ENCODE assay signal across 8 cellular contexts in the genomic region with DNA sequence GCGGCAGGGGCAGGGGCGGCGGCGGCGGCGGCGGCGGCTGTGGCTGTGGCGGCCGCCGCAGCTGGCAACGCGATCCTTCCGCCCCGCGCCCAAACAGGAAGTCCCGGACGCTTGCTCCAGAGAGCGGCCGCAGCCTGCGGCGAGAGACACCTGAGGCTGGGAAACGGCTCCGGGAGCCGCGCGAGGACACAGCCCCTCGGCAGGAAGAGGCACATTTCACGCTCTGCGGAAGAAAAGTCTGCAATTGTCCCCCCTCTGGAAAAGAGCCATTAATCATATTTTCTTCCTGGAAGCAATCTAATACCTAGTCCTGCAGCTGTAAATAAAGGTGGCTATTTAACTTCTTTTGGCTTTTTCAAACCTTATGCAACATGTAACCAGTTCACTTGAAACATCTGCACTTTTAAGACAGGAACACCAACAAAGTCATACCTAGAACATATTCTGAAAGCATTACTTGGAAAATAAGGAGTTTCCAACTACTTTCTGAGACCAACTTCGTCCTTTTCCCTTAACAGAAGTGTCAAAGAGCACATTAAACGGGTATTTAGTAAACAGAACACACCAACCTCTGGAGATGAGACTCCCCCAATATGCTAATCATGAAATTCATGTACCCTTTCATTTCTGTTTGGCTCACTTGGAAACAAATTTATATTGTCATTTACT.
DNase-seq lines count a peak whose midpoint lies in the region; ATAC-seq, FAIRE-seq and TF ChIP-seq lines count a peak whose summit lies in the region.

No MANE protein-coding gene starts in this region.

- 0 out of 2 replicates have a peak, but pooled peaks cover 7% of the 10 kb centered on the region for H4K20me1 ChIP-seq in Karpas-422 (ENCODE audit: insufficient read depth, low read depth, low read length)

- DNase-seq in Karpas-422 = peak; percentile 51
- DNase-seq in brain microvascular endothelial cell = no peak
- DNase-seq in medulla oblongata (ENCODE audit: extremely low spot score) = peak; percentile 40
- peak; percentile 64 for DNase-seq in urothelium cell line (ENCODE audit: low spot score)
- DNase-seq in HTR-8/SVneo (ENCODE audit: insufficient read length, low spot score) = no peak
- DNase-seq in NCI-H128 (lab: John Stamatoyannopoulos, UW; ENCODE audit: unreplicated experiment) = no peak

- H2AFZ ChIP-seq in Karpas-422 (ENCODE audit: low read length) = peak overlapping the region; percentile 82

- ATAC-seq in GM18511 (IDR thresholded peaks at IDR 0.05; ENCODE audit: unreplicated experiment) = no peak

- H3K9me3 ChIP-seq in Karpas-422 (ENCODE audit: low read length) = no peaks in the 10 kb centered on the region

- FAIRE-seq in urothelium cell line (lab: Jason Lieb, UNC) (no peak), HTR-8/SVneo (lab: Jason Lieb, UNC) (no peak)

- H3K4me1 ChIP-seq in Karpas-422 (ENCODE audit: low read length) = peaks cover 36% of the 10 kb centered on the region

- H3K4me3 ChIP-seq in GM08714 (ENCODE audit: low read length) (peak overlapping the region; percentile 93), Karpas-422 (ENCODE audit: low read length) (peak overlapping the region; percentile 98), brain microvascular endothelial cell (ENCODE audit: low read depth, low read length) (peak overlapping the region; percentile 97)

- H3K79me2 ChIP-seq in Karpas-422 (ENCODE audit: low read length) = peaks cover 41% of the 10 kb centered on the region

- peak overlapping the region; percentile 80 for H3K4me2 ChIP-seq in Karpas-422 (ENCODE audit: low read depth, low read length, poor library complexity, severe bottlenecking)

- H3K9me2 ChIP-seq in Karpas-422 (replicated peaks; ENCODE audit: insufficient read depth, low read length) = no peaks in the 10 kb centered on the region

- H3K27ac ChIP-seq in Karpas-422 (ENCODE audit: low read length) = peak overlapping the region; percentile 93
- peak overlapping the region; percentile 70 for H3K27ac ChIP-seq in brain microvascular endothelial cell

- no peak for TF ChIP-seq CTCF in brain microvascular endothelial cell (IDR thresholded peaks at IDR 0.05; ENCODE audit: low read depth, low read length, missing control alignments)

- H3K27me3 ChIP-seq in Karpas-422 (ENCODE audit: low read length) (no peaks in the 10 kb centered on the region), brain microvascular endothelial cell (replicated peaks) (no peaks in the 10 kb centered on the region)

- peak overlapping the region; percentile 98 for H3K9ac ChIP-seq in Karpas-422 (ENCODE audit: low read length)

- peaks cover 5% of the 10 kb centered on the region; the same call in 1 of the 2 replicates for H3K36me3 ChIP-seq in Karpas-422 (ENCODE audit: insufficient read depth, low read length)
- H3K36me3 ChIP-seq in brain microvascular endothelial cell (replicated peaks) = no peaks in the 10 kb centered on the region

- in situ Hi-C loops in brain microvascular endothelial cell (cut with HindIII; ENCODE audit: low pct_ligation_motif_present, low sequenced_read_pairs) = no loop called here

Comparison
In these comparisons a context has a peak if more than half of its experiments do, and no peak if none do; other contexts are left out.
1. DNase-seq: peak in Karpas-422 (single experiment), medulla oblongata (single experiment) and urothelium cell line (single experiment); none in brain microvascular endothelial cell (single experiment), HTR-8/SVneo (single experiment) and NCI-H128 (single experiment).
2. Peak in every context shown above with its lines, with median percentiles within 50 percentile points of each other: H3K4me3 ChIP-seq.